8 cellular contexts compared by ENCODE assay signal in genomic region chr22:23180893-23181762, GRCh38. TPM values are rescaled to one million over a fixed set of nuclear protein-coding genes. Genes with fewer than 3 reads are reported as not detected.
DNase-seq lines count a peak whose midpoint lies in the region; ATAC-seq lines count a peak whose summit lies in the region.

No MANE protein-coding gene starts in this region.

- no peaks in the 10 kb centered on the region for H3K9me3 ChIP-seq in SK-N-MC (ENCODE audit: low read depth, low read length)
- H3K9me3 ChIP-seq in duodenal mucosa (ENCODE audit: control insufficient read depth in 1 of 2, low read length in 2 of 2) = peaks cover 0 to 4% of the 10 kb centered on the region in 2 donors

- peaks cover 48 to 59% of the 10 kb centered on the region in 2 donors for H3K4me1 ChIP-seq in duodenal mucosa (ENCODE audit: control insufficient read depth in 1 of 2, insufficient read depth in 2 of 2, low read length in 2 of 2)

- peak overlapping the region; percentile 84 to 97 (median 95) for H3K4me3 Mint-ChIP-seq in naive thymus-derived CD8-positive, alpha-beta T cell

- H3K27ac ChIP-seq in SK-N-MC = no peak overlapping the region
- H3K27ac ChIP-seq in duodenal mucosa (ENCODE audit: low read depth, low read length) = peak overlapping the region; percentile 67

- ATAC-seq in GM19324 (IDR thresholded peaks at IDR 0.05; ENCODE audit: low FRiP score, unreplicated experiment) = peak; percentile 7
- peak; percentile 13 to 25 for ATAC-seq in naive thymus-derived CD8-positive, alpha-beta T cell
- no peak for ATAC-seq in HG02981 (IDR thresholded peaks at IDR 0.05; ENCODE audit: unreplicated experiment)
- ATAC-seq in GM18870 (IDR thresholded peaks at IDR 0.05; ENCODE audit: unreplicated experiment) = no peak

- H3K4me3 ChIP-seq in SK-N-MC (peak overlapping the region; percentile 84), duodenal mucosa (ENCODE audit: low read depth in 1 of 2, low read length in 2 of 2) (peak overlapping the region; percentile 72 to 90)

- peaks cover 0 to 10% (median 0%) of the 10 kb centered on the region in 3 donors for H3K36me3 Mint-ChIP-seq in naive thymus-derived CD8-positive, alpha-beta T cell

- DNase-seq in SK-N-MC (ENCODE audit: low read depth, low spot score) (no peak), hippocampal formation (lab: John Stamatoyannopoulos, UW) (no peak), islet precursor cell (no peak)
- DNase-seq in naive thymus-derived CD8-positive, alpha-beta T cell = peak in 5 of 10 donors; percentile 21 to 48 (median 43)

- no peaks in the 10 kb centered on the region for H3K27me3 ChIP-seq in duodenal mucosa (ENCODE audit: control insufficient read depth in 1 of 2, insufficient read depth in 2 of 2, low read length in 2 of 2)

- POLR2A ChIA-PET in naive thymus-derived CD8-positive, alpha-beta T cell (lab: Charles Lee) = interaction anchor here (0.8 to 3.9 kb wide), 8 partner anchors 36 to 101 kb away, joined by 3 to 29 read pairs (median 4); partner anchors contain the start of gene RSPH14

- H3K27me3 Mint-ChIP-seq in naive thymus-derived CD8-positive, alpha-beta T cell = no peaks in the 10 kb centered on the region

- H3K9ac ChIP-seq in SK-N-MC (ENCODE audit: insufficient read length) (peak overlapping the region; percentile 70), duodenal mucosa (ENCODE audit: low read depth in 1 of 2, low read length in 2 of 2) (peak overlapping the region; percentile 50 to 87)

- peak overlapping the region; percentile 16 to 95 (median 91) for H3K27ac Mint-ChIP-seq in naive thymus-derived CD8-positive, alpha-beta T cell

- peaks cover 43 to 77% (median 64%) of the 10 kb centered on the region in 4 donors for H3K4me1 Mint-ChIP-seq in naive thymus-derived CD8-positive, alpha-beta T cell

- peaks cover 2% of the 10 kb centered on the region; the same call in 1 of the 2 replicates for H3K36me3 ChIP-seq in SK-N-MC (ENCODE audit: insufficient read depth, low read length)
- no peaks in the 10 kb centered on the region for H3K36me3 ChIP-seq in duodenal mucosa (ENCODE audit: control insufficient read depth in 1 of 2, insufficient read depth in 2 of 2, low read length in 2 of 2)

- peaks cover 0 to 10% (median 0%) of the 10 kb centered on the region in 9 donors for H3K9me3 Mint-ChIP-seq in naive thymus-derived CD8-positive, alpha-beta T cell

RNA-seq across cellular contexts. Expression of gene BCR, which starts 0.8 kb away (rescaled TPM):
- total RNA-seq in naive thymus-derived CD8-positive, alpha-beta T cell = 10 to 100 TPM; 72.1 to 76.9 TPM
- 10 to 100 TPM in 1 of 3 donors, 1 to 10 TPM in 2; 3.8 to 18.3 (median 5.6) TPM for polyA plus RNA-seq in naive thymus-derived CD8-positive, alpha-beta T cell

RNA-seq across cellular contexts. Expression of gene RAB36, which starts 35.9 kb away (rescaled TPM):
- total RNA-seq in naive thymus-derived CD8-positive, alpha-beta T cell = 1 to 10 TPM; 1.1 to 1.2 TPM
- polyA plus RNA-seq in naive thymus-derived CD8-positive, alpha-beta T cell = 1 to 10 TPM in 1 of 3 donors, under 1 TPM in 2; 0.66 to 2.0 (median 0.97) TPM

RNA-seq across cellular contexts. Expression of gene RSPH14, which starts 39.3 kb away (rescaled TPM):
- under 1 TPM in 1 of 2 experiments, not detected in 1; 0.77 TPM for total RNA-seq in naive thymus-derived CD8-positive, alpha-beta T cell
- under 1 TPM in 1 of 3 donors, not detected in 2; 0.26 TPM for polyA plus RNA-seq in naive thymus-derived CD8-positive, alpha-beta T cell

Comparison
In these comparisons a context has a peak if more than half of its experiments do, and no peak if none do; other contexts are left out.
1. ATAC-seq: peak in GM19324 (single experiment) and naive thymus-derived CD8-positive, alpha-beta T cell (2 of 2); none in HG02981 (single experiment) and GM18870 (single experiment).